Comparison of ENCODE assay signal across 32 cellular contexts in genomic region chr7:47464266-47464665, GRCh38.
"Had no signal": no experiment of that assay in that cellular context is flagged by ENCODE, and none has a peak within 500 bp of the region (broad histone marks: within the 10 kb centered on the region; RNA-seq: fewer than 3 reads in every experiment).

No MANE protein-coding gene starts in this region.

- ATAC-seq: activated CD8-positive, alpha-beta memory T cell treated with anti-CD3 and anti-CD28 coated beads, Interleukin-2, amount 10 ng/mL, durations not matched to agents 7 days and 5 days; activated naive CD8-positive, alpha-beta T cell treated with anti-CD3 and anti-CD28 coated beads, Interleukin-2, amount 50 U/mL, for 24 hours had no signal

- H3K27ac Mint-ChIP-seq: activated B cell treated with CpG ODN at 0.5 μM for 24 hours; activated CD4-positive, alpha-beta memory T cell treated with anti-CD3 and anti-CD28 coated beads, Interleukin-2, amount 10 ng/mL, durations not matched to agents 7 days and 5 days; activated CD8-positive, alpha-beta memory T cell treated with anti-CD3 and anti-CD28 coated beads, Interleukin-2, amount 10 ng/mL, durations not matched to agents 7 days and 5 days; activated naive CD4-positive, alpha-beta T cell treated with anti-CD3 and anti-CD28 coated beads, Interleukin-2, amount 10 ng/mL, durations not matched to agents 7 days and 5 days; activated naive CD8-positive, alpha-beta T cell; activated naive CD8-positive, alpha-beta T cell treated with anti-CD3 and anti-CD28 coated beads, Interleukin-2, amount 50 U/mL, for 24 hours had no signal

- H3K4me3 ChIP-seq: ascending aorta, cardiac muscle cell, PC-9 had no signal

- H3K27me3 Mint-ChIP-seq: activated B cell treated with CpG ODN at 0.5 μM for 24 hours; activated CD4-positive, alpha-beta memory T cell treated with anti-CD3 and anti-CD28 coated beads, Interleukin-2, amount 10 ng/mL, durations not matched to agents 7 days and 5 days; activated CD8-positive, alpha-beta memory T cell treated with anti-CD3 and anti-CD28 coated beads, Interleukin-2, amount 10 ng/mL, durations not matched to agents 7 days and 5 days; activated naive CD4-positive, alpha-beta T cell treated with anti-CD3 and anti-CD28 coated beads, Interleukin-2, amount 10 ng/mL, durations not matched to agents 7 days and 5 days; activated naive CD8-positive, alpha-beta T cell; activated naive CD8-positive, alpha-beta T cell treated with anti-CD3 and anti-CD28 coated beads, Interleukin-2, amount 50 U/mL, for 24 hours had no signal

- H3K27me3 ChIP-seq: ascending aorta had no signal

- H3K36me3 ChIP-seq: ascending aorta, cardiac muscle cell had no signal

- H2AFZ ChIP-seq: PC-9 had no signal

- H3K4me3 Mint-ChIP-seq: activated B cell treated with CpG ODN at 0.5 μM for 24 hours; activated CD4-positive, alpha-beta memory T cell treated with anti-CD3 and anti-CD28 coated beads, Interleukin-2, amount 10 ng/mL, durations not matched to agents 7 days and 5 days; activated CD8-positive, alpha-beta memory T cell treated with anti-CD3 and anti-CD28 coated beads, Interleukin-2, amount 10 ng/mL, durations not matched to agents 7 days and 5 days; activated naive CD4-positive, alpha-beta T cell treated with anti-CD3 and anti-CD28 coated beads, Interleukin-2, amount 10 ng/mL, durations not matched to agents 7 days and 5 days; activated naive CD8-positive, alpha-beta T cell; activated naive CD8-positive, alpha-beta T cell treated with anti-CD3 and anti-CD28 coated beads, Interleukin-2, amount 50 U/mL, for 24 hours had no signal

- H3K9me3 Mint-ChIP-seq: activated B cell treated with CpG ODN at 0.5 μM for 24 hours; activated CD4-positive, alpha-beta memory T cell treated with anti-CD3 and anti-CD28 coated beads, Interleukin-2, amount 10 ng/mL, durations not matched to agents 7 days and 5 days; activated naive CD4-positive, alpha-beta T cell treated with anti-CD3 and anti-CD28 coated beads, Interleukin-2, amount 10 ng/mL, durations not matched to agents 7 days and 5 days; activated naive CD8-positive, alpha-beta T cell treated with anti-CD3 and anti-CD28 coated beads, Interleukin-2, amount 50 U/mL, for 24 hours had no signal

- H3K4me1 Mint-ChIP-seq: activated B cell treated with CpG ODN at 0.5 μM for 24 hours; activated CD4-positive, alpha-beta memory T cell treated with anti-CD3 and anti-CD28 coated beads, Interleukin-2, amount 10 ng/mL, durations not matched to agents 7 days and 5 days; activated CD8-positive, alpha-beta memory T cell treated with anti-CD3 and anti-CD28 coated beads, Interleukin-2, amount 10 ng/mL, durations not matched to agents 7 days and 5 days; activated naive CD4-positive, alpha-beta T cell treated with anti-CD3 and anti-CD28 coated beads, Interleukin-2, amount 10 ng/mL, durations not matched to agents 7 days and 5 days; activated naive CD8-positive, alpha-beta T cell treated with anti-CD3 and anti-CD28 coated beads, Interleukin-2, amount 50 U/mL, for 24 hours had no signal

- H3K36me3 Mint-ChIP-seq: activated CD8-positive, alpha-beta memory T cell treated with anti-CD3 and anti-CD28 coated beads, Interleukin-2, amount 10 ng/mL, durations not matched to agents 7 days and 5 days; activated naive CD4-positive, alpha-beta T cell treated with anti-CD3 and anti-CD28 coated beads, Interleukin-2, amount 10 ng/mL, durations not matched to agents 7 days and 5 days; activated naive CD8-positive, alpha-beta T cell had no signal

- H3K9me3 ChIP-seq: ascending aorta had no signal

- H3K4me2 ChIP-seq: PC-9 had no signal

- DNase-seq: activated B cell treated with CpG ODN at 0.5 μM for 24 hours; activated CD4-positive, alpha-beta memory T cell treated with anti-CD3 and anti-CD28 coated beads, Interleukin-2, amount 10 ng/mL, durations not matched to agents 7 days and 5 days; activated CD4-positive, alpha-beta T cell treated with anti-CD3 and anti-CD28 coated beads for 4 hours; activated CD4-positive, CD25-positive, alpha-beta regulatory T cell treated with anti-CD3 and anti-CD28 coated beads, Interleukin-2, amount 50 U/mL, for 72 hours; activated CD8-positive, alpha-beta memory T cell treated with anti-CD3 and anti-CD28 coated beads for 24 hours; activated CD8-positive, alpha-beta memory T cell treated with anti-CD3 and anti-CD28 coated beads, Interleukin-2, amount 10 ng/mL, durations not matched to agents 7 days and 5 days; activated CD8-positive, alpha-beta memory T cell treated with anti-CD3 and anti-CD28 coated beads, Interleukin-2, amount 50 U/mL, for 48 hours; activated effector memory CD4-positive, alpha-beta T cell treated with Interleukin-2 at 50 U/mL for 16 hours; activated naive CD4-positive, alpha-beta T cell treated with anti-CD3 and anti-CD28 coated beads, Interleukin-2, amount 10 ng/mL, durations not matched to agents 7 days and 5 days; activated naive CD8-positive, alpha-beta T cell treated with anti-CD3 and anti-CD28 coated beads, Interleukin-2, amount 50 U/mL, for 24 hours; activated T-cell treated with anti-CD3 and anti-CD28 coated beads, Interleukin-2, amount 50 U/mL, for 48 hours; amygdala; Karpas-422; KBM-7; NCI-H1105; NCI-H1417 treated with DMSO at 0.1 percent for 48 hours; NCI-H1930; NCI-H2081 treated with DMSO at 0.1 percent for 48 hours; NCI-H510A; NCI-H526; NCI-H748 treated with DMSO at 0.1 percent for 48 hours; NK-92 treated with Interleukin-12 subunit alpha and Interleukin-12 subunit beta, amount 100 ng/mL, for 24 hours; PC-9; Right ventricle myocardium superior; SW 1271; T-helper 1 cell; T-helper 2 cell; T-helper 9 cell had no signal

- H3K27ac ChIP-seq: ascending aorta, PC-9, VCaP had no signal
